In genomic region chr3:23508464-23508863, GRCh38 we compare ENCODE assay signal across 19 cellular contexts.
"Had no signal": no experiment of that assay in that cellular context is flagged by ENCODE, and none has a peak within 500 bp of the region (broad histone marks: within the 10 kb centered on the region; RNA-seq: fewer than 3 reads in every experiment).

No MANE protein-coding gene starts in this region.

- H3K27me3 ChIP-seq: colonic mucosa, heart right ventricle, testis, tibial nerve, upper lobe of right lung, vagina had no signal

- H3K4me1 Mint-ChIP-seq: nephron progenitor cell; stimulated activated naive CD8-positive, alpha-beta T cell treated with anti-CD3 and anti-CD28 coated beads, Interleukin-15, amount 100 ng/mL, for 72 hours had no signal

- H3K4me3 Mint-ChIP-seq: naive thymus-derived CD4-positive, alpha-beta T cell; nephron progenitor cell; stimulated activated naive B cell treated with anti-CD40 and anti-IgM and Interleukin-4, amounts not matched to agents 10 μg/mL and 1 μg/mL and 100 μg/mL, for 72 hours; stimulated activated naive CD8-positive, alpha-beta T cell treated with anti-CD3 and anti-CD28 coated beads, Interleukin-15, amount 100 ng/mL, for 72 hours had no signal

- H3K9me3 Mint-ChIP-seq: nephron progenitor cell; stimulated activated naive B cell treated with anti-CD40 and anti-IgM and Interleukin-4, amounts not matched to agents 10 μg/mL and 1 μg/mL and 100 μg/mL, for 72 hours; stimulated activated naive CD8-positive, alpha-beta T cell treated with anti-CD3 and anti-CD28 coated beads, Interleukin-15, amount 100 ng/mL, for 72 hours had no signal

- H3K4me1 ChIP-seq: colonic mucosa, heart right ventricle, testis, tibial nerve, upper lobe of right lung, vagina had no signal

- DNase-seq: colonic mucosa; dermis blood vessel endothelial cell; erythroblast; foreskin melanocyte; heart right ventricle; islet precursor cell; left ventricle myocardium superior; mesendoderm; naive thymus-derived CD4-positive, alpha-beta T cell; nephron progenitor cell; stimulated activated CD4-positive, alpha-beta T cell treated with anti-CD3 and anti-CD28 coated beads, Interleukin-2, amount 100 ng/mL, for 24 hours; stimulated activated CD4-positive, alpha-beta T cell treated with anti-CD3 and anti-CD28 coated beads, Interleukin-4, amount 100 ng/mL, for 4 hours; stimulated activated naive B cell treated with anti-CD40 and anti-IgM and Interleukin-4, amounts not matched to agents 10 μg/mL and 1 μg/mL and 100 μg/mL, for 72 hours; stimulated activated naive CD8-positive, alpha-beta T cell treated with anti-CD3 and anti-CD28 coated beads, Interleukin-15, amount 100 ng/mL, for 72 hours; testis; upper lobe of right lung had no signal

- H3K27me3 Mint-ChIP-seq: naive thymus-derived CD4-positive, alpha-beta T cell; stimulated activated naive B cell treated with anti-CD40 and anti-IgM and Interleukin-4, amounts not matched to agents 10 μg/mL and 1 μg/mL and 100 μg/mL, for 72 hours; stimulated activated naive CD8-positive, alpha-beta T cell treated with anti-CD3 and anti-CD28 coated beads, Interleukin-15, amount 100 ng/mL, for 72 hours had no signal

- H3K27ac ChIP-seq: colonic mucosa, heart right ventricle, testis, tibial nerve, upper lobe of right lung, vagina had no signal

- ATAC-seq: heart right ventricle; left ventricle myocardium superior; naive thymus-derived CD4-positive, alpha-beta T cell; sciatic nerve; stimulated activated naive B cell treated with anti-CD40 and anti-IgM and Interleukin-4, amounts not matched to agents 10 μg/mL and 1 μg/mL and 100 μg/mL, for 72 hours; stimulated activated naive CD8-positive, alpha-beta T cell treated with anti-CD3 and anti-CD28 coated beads, Interleukin-15, amount 100 ng/mL, for 72 hours; upper lobe of right lung had no signal

- H3K36me3 ChIP-seq: colonic mucosa, heart right ventricle, tibial nerve, upper lobe of right lung, vagina had no signal

- H3K27ac Mint-ChIP-seq: naive thymus-derived CD4-positive, alpha-beta T cell; nephron progenitor cell; stimulated activated naive B cell treated with anti-CD40 and anti-IgM and Interleukin-4, amounts not matched to agents 10 μg/mL and 1 μg/mL and 100 μg/mL, for 72 hours; stimulated activated naive CD8-positive, alpha-beta T cell treated with anti-CD3 and anti-CD28 coated beads, Interleukin-15, amount 100 ng/mL, for 72 hours had no signal

- H3K4me3 ChIP-seq: colonic mucosa, heart right ventricle, testis, tibial nerve, upper lobe of right lung, vagina had no signal

- H3K9me3 ChIP-seq: colonic mucosa, heart right ventricle, testis, tibial nerve, upper lobe of right lung, vagina had no signal
